Comparison of ENCODE assay signal across 9 cellular contexts in genomic region chr16:138049-138417, GRCh38. TPM values are rescaled to one million over a fixed set of nuclear protein-coding genes. Genes with fewer than 3 reads are reported as not detected.
DNase-seq lines count a peak whose midpoint lies in the region; ATAC-seq and TF ChIP-seq lines count a peak whose summit lies in the region.
"Had no signal": no experiment of that assay in that cellular context is flagged by ENCODE, and none has a peak within 500 bp of the region (broad histone marks: within the 10 kb centered on the region; RNA-seq: fewer than 3 reads in every experiment).

No MANE protein-coding gene starts in this region.

- no peak for ATAC-seq in HG03135 (IDR thresholded peaks at IDR 0.05; ENCODE audit: unreplicated experiment)

- H3K4me1 ChIP-seq in adrenal gland (replicated peaks in 1 of 2): peaks cover 5 to 16% of the 10 kb centered on the region in 2 donors
- H3K4me1 ChIP-seq in iPS-15b (ENCODE audit: control insufficient read depth, insufficient read depth, low read length): no peaks in the 10 kb centered on the region
- peaks cover 4 to 50% (median 21%) of the 10 kb centered on the region in 6 donors for H3K4me1 ChIP-seq in spleen

- DNase-seq in ELF-1 (ENCODE audit: low read depth, low spot score) (peak; percentile 29), RWPE1 (ENCODE audit: low spot score) (peak; percentile 27), adrenal gland (peak in 4 of 7 donors; percentile 23 to 31 (median 26)), spleen (peak; percentile 87), SIG-M5 (lab: John Stamatoyannopoulos, UW) (no peak), HCEC 1CT (no peak)

- no peak for TF ChIP-seq CTCF in RWPE1 (conservative IDR thresholded peaks at IDR 0.05; ENCODE audit: low read depth)
- no peak for TF ChIP-seq CTCF in adrenal gland (IDR thresholded peaks at IDR 0.05)
- no peak for TF ChIP-seq CTCF in spleen (IDR thresholded peaks at IDR 0.05 in 8 of 11, conservative IDR thresholded peaks at IDR 0.05 in 3 of 11)

- peak overlapping the region; percentile 84 for H3K27ac ChIP-seq in RWPE1
- peak overlapping the region in 2 of 5 donors; percentile 55 to 91 for H3K27ac ChIP-seq in adrenal gland
- peak overlapping the region in 5 of 8 donors; percentile 43 to 94 (median 91) for H3K27ac ChIP-seq in spleen

- intact Hi-C loops in adrenal gland (cut with DNase I) (no loop called here), spleen (cut with DNase I; ENCODE audit: low total_unique reads) (no loop called here)

- H3K4me3 ChIP-seq in adrenal gland: peak overlapping the region in 3 of 4 donors; percentile 15 to 84 (median 78)
- H3K4me3 ChIP-seq in iPS-15b (ENCODE audit: low read depth, low read length): peak overlapping the region; percentile 54
- peak overlapping the region; percentile 38 to 85 (median 62) for H3K4me3 ChIP-seq in spleen

- POLR2A ChIA-PET in RWPE1 (lab: Yijun Ruan, JAX; ENCODE audit: low non-redundant PET): interaction anchor here (0.5 kb wide), 1 partner anchor 31 kb away, joined by 4 read pairs; no protein-coding TSS in a partner anchor

- H3K36me3 ChIP-seq in adrenal gland (replicated peaks in 1 of 2) (no peaks in the 10 kb centered on the region), iPS-15b (ENCODE audit: control insufficient read depth, insufficient read depth, low read length) (no peaks in the 10 kb centered on the region), spleen (no peaks in the 10 kb centered on the region)

- 1 to 2% (median 1%) methylated on average over 11 to 30 of the region's 30 CpGs for WGBS in adrenal gland, 4 donors
- WGBS in spleen, 5 donors: 0 to 2% (median 0%) methylated on average over 13 to 30 of the region's 30 CpGs

- no peak for TF ChIP-seq POLR2A in adrenal gland (IDR thresholded peaks at IDR 0.05)
- TF ChIP-seq POLR2A in spleen (IDR thresholded peaks at IDR 0.05): no peak

- H3K9ac ChIP-seq in iPS-15b (ENCODE audit: low read depth, low read length): peak overlapping the region; percentile 54

- H3K9me3 ChIP-seq in adrenal gland (replicated peaks in 1 of 3) (no peaks in the 10 kb centered on the region), iPS-15b (ENCODE audit: control insufficient read depth, insufficient read depth, low read length) (no peaks in the 10 kb centered on the region), spleen (no peaks in the 10 kb centered on the region)

- H3K27me3 ChIP-seq in adrenal gland (no peaks in the 10 kb centered on the region), iPS-15b (ENCODE audit: control insufficient read depth, insufficient read depth, low read length) (peaks cover 2% of the 10 kb centered on the region), spleen (replicated peaks in 1 of 7) (peaks cover 0 to 4% (median 0%) of the 10 kb centered on the region in 7 donors)

- CTCF ChIA-PET in RWPE1 (lab: Yijun Ruan, JAX): interaction anchor here (0.6 to 0.7 kb wide), 2 partner anchors 11 to 224 kb away, joined by 3 to 5 read pairs; no protein-coding TSS in a partner anchor

RNA-seq across cellular contexts. Expression of gene NPRL3, which starts 0.4 kb away (rescaled TPM):
- total RNA-seq in adrenal gland (10 to 100 TPM; 16.6 to 46.2 (median 34.0) TPM), spleen (10 to 100 TPM; 22.7 to 38.7 (median 31.7) TPM)
- polyA plus RNA-seq in adrenal gland (10 to 100 TPM; 22.3 to 45.8 (median 29.1) TPM), spleen (10 to 100 TPM in 2 of 3 donors, 1 to 10 TPM in 1; 8.7 to 22.4 (median 12.5) TPM)

RNA-seq across cellular contexts. Expression of gene HBZ, which starts 14.4 kb away (rescaled TPM):
- 1 to 10 TPM in 1 of 8 donors, under 1 TPM in 1, not detected in 6; 0.61 to 1.3 TPM for total RNA-seq in adrenal gland
- not detected for polyA plus RNA-seq in adrenal gland
- 1 to 10 TPM in 1 of 7 donors, not detected in 6; 1.2 TPM for total RNA-seq in spleen
- polyA plus RNA-seq in spleen: under 1 TPM in 1 of 3 donors, not detected in 2; 0.16 TPM
- total RNA-seq: NCI-H460 had no signal

RNA-seq across cellular contexts. Expression of gene HBM, which starts 27.7 kb away (rescaled TPM):
- total RNA-seq in adrenal gland (under 1 TPM in 2 of 8 donors, not detected in 6; 0.53 to 0.61 TPM), spleen (10 to 100 TPM in 4 of 7 donors, 1 to 10 TPM in 2, not detected in 1; 1.4 to 96.6 (median 24.0) TPM)
- polyA plus RNA-seq in adrenal gland (not detected), spleen (1 to 10 TPM in 1 of 3 donors, under 1 TPM in 2; 0.20 to 2.9 (median 0.28) TPM)
- total RNA-seq: NCI-H460 had no signal

RNA-seq across cellular contexts. Expression of gene HBA2, which starts 34.6 kb away (rescaled TPM):
- total RNA-seq in adrenal gland: 100 to 1,000 TPM in 1 of 8 donors, 10 to 100 TPM in 3, 1 to 10 TPM in 3, not detected in 1; 1.9 to 161 (median 10.8) TPM
- 100 to 1,000 TPM in 1 of 3 donors, 10 to 100 TPM in 1, not detected in 1; 51.7 to 113 TPM for polyA plus RNA-seq in adrenal gland
- total RNA-seq in spleen: over 10,000 TPM in 3 of 7 donors, 1,000 to 10,000 TPM in 2, 100 to 1,000 TPM in 2; 283 to 16,395 (median 9,081) TPM
- 1,000 to 10,000 TPM in 1 of 3 donors, 100 to 1,000 TPM in 2; 256 to 5,765 (median 344) TPM for polyA plus RNA-seq in spleen
- total RNA-seq: NCI-H460 had no signal

RNA-seq across cellular contexts. Expression of gene HBA1, which starts 38.4 kb away (rescaled TPM):
- total RNA-seq in adrenal gland (100 to 1,000 TPM in 1 of 8 donors, 10 to 100 TPM in 4, not detected in 3; 12.7 to 237 (median 20.2) TPM), spleen (over 10,000 TPM in 1 of 7 donors, 1,000 to 10,000 TPM in 4, 100 to 1,000 TPM in 2; 276 to 25,333 (median 6,594) TPM)
- polyA plus RNA-seq in adrenal gland (10 to 100 TPM in 2 of 3 donors, not detected in 1; 18.2 to 30.1 TPM), spleen (1,000 to 10,000 TPM in 1 of 3 donors, 100 to 1,000 TPM in 1, 10 to 100 TPM in 1; 77.8 to 2,221 (median 120) TPM)

Comparison
In these comparisons a context has a peak if more than half of its experiments do, and no peak if none do; other contexts are left out.
1. DNase-seq: peak in ELF-1 (single experiment), RWPE1 (single experiment), adrenal gland (4 of 7) and spleen (single experiment); none in SIG-M5 (single experiment) and HCEC 1CT (single experiment).
2. Peak in every context shown above with its lines, with median percentiles within 50 percentile points of each other: H3K4me3 ChIP-seq.